12 cellular contexts compared by ENCODE assay signal in the genomic region with DNA sequence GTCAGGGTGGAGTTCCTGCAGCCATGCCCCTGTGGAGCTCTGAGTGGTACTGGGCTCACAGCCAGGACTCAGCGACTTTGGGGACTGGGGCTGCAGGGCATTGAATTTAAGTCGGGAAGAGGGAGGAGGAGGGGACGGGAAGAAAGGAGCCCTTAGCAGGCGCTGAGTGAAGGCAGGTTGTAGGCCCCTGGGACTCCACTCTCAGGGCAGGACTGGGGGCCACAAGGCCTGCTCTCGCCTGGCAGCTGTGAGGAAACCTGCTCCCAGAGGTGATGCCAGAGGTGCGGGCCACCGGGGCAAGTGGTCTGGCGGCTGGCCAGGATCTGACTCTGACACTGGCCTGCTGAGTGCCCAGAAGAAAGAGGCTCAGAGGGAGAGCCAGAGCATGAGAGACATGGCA.
DNase-seq lines count a peak whose midpoint lies in the region; ATAC-seq and TF ChIP-seq lines count a peak whose summit lies in the region.
"Had no signal": no experiment of that assay in that cellular context is flagged by ENCODE, and none has a peak within 500 bp of the region (broad histone marks: within the 10 kb centered on the region; RNA-seq: fewer than 3 reads in every experiment).

No MANE protein-coding gene starts in this region.

- H3K4me1 ChIP-seq in BLaER1 (peaks cover 55% of the 10 kb centered on the region), SK-N-SH (ENCODE audit: control insufficient read depth in 1 of 2, insufficient read depth in 2 of 2, low read depth in 1 of 2, low read length in 1 of 2) (peaks cover 0 to 25% of the 10 kb centered on the region in 2 experiments; a peak in 2 of 4 replicates), left lung (peaks cover 10 to 26% of the 10 kb centered on the region in 2 donors)
- H3K4me1 ChIP-seq: ascending aorta had no signal

- CTCF ChIA-PET in SK-N-SH (lab: Yijun Ruan, JAX): interaction anchor here (0.6 to 1.8 kb wide), 2 partner anchors 74 to 267 kb away, joined by 3 to 6 read pairs; a partner anchor contains a TSS

- POLR2A ChIA-PET in SK-N-SH (lab: Yijun Ruan, JAX): no interaction called here

- H2AFZ ChIP-seq in SK-N-SH (ENCODE audit: low read depth): no peak overlapping the region

- intact Hi-C loops in left lung (cut with DNase I): no loop called here

- H3K36me3 ChIP-seq in BLaER1: no peaks in the 10 kb centered on the region
- no peaks in the 10 kb centered on the region for H3K36me3 ChIP-seq in SK-N-SH (replicated peaks in 1 of 2; ENCODE audit: control insufficient read depth in 1 of 2, insufficient read depth in 2 of 2, low read length in 1 of 2)
- H3K36me3 ChIP-seq in left lung: no peaks in the 10 kb centered on the region
- H3K36me3 ChIP-seq: ascending aorta, tibial nerve had no signal

- TF ChIP-seq CTCF in SK-N-SH (IDR thresholded peaks at IDR 0.05) (no peak), left lung (IDR thresholded peaks at IDR 0.05) (no peak)

- no peaks in the 10 kb centered on the region for H3K9me3 ChIP-seq in BLaER1
- H3K9me3 ChIP-seq in SK-N-SH: no peaks in the 10 kb centered on the region
- no peaks in the 10 kb centered on the region for H3K9me3 ChIP-seq in left lung
- H3K9me3 ChIP-seq: ascending aorta, tibial nerve had no signal

- TF ChIP-seq RAD21 in SK-N-SH (IDR thresholded peaks at IDR 0.05; ENCODE audit: low read length): no peak

- H3F3A ChIP-seq in SK-N-SH (replicated peaks; ENCODE audit: insufficient read depth): no peaks in the 10 kb centered on the region

- 47% methylated on average over 8 of the region's 8 CpGs for WGBS in SK-N-SH (ENCODE audit: low lambda C conversion rate)

- H3K9ac ChIP-seq in BLaER1 (peak overlapping the region; percentile 46; the same call in 1 of the 2 replicates), SK-N-SH (no peak overlapping the region)

- H3K27ac ChIP-seq in BLaER1 (peak overlapping the region; percentile 58), SK-N-SH (ENCODE audit: low read depth in 2 of 2, low read length in 1 of 2) (no peak overlapping the region), left lung (no peak overlapping the region)
- H3K27ac ChIP-seq: ascending aorta had no signal

- DNase-seq in NCI-H1092 treated with DMSO at 0.1 percent for 48 hours (lab: John Stamatoyannopoulos, UW) (peak; percentile 47), SK-N-SH (peak; percentile 77), left lung (peak; percentile 49 to 83), NCI-H748 (lab: John Stamatoyannopoulos, UW; ENCODE audit: unreplicated experiment) (no peak), midbrain (lab: John Stamatoyannopoulos, UW) (no peak)
- DNase-seq: NCI-H748 treated with DMSO at 0.1 percent for 48 hours had no signal

- TF ChIP-seq EP300 in SK-N-SH (IDR thresholded peaks at IDR 0.05; ENCODE audit: borderline replicate concordance in 1 of 2, low read depth in 1 of 2, low read length in 1 of 2): no peak

- H4K20me1 ChIP-seq in BLaER1 (no peaks in the 10 kb centered on the region), SK-N-SH (ENCODE audit: insufficient read depth) (no peaks in the 10 kb centered on the region)

- H3K27me3 ChIP-seq in BLaER1: no peaks in the 10 kb centered on the region
- no peaks in the 10 kb centered on the region for H3K27me3 ChIP-seq in SK-N-SH (ENCODE audit: insufficient read depth)
- H3K27me3 ChIP-seq in left lung: no peaks in the 10 kb centered on the region
- H3K27me3 ChIP-seq: ascending aorta, tibial nerve had no signal

- H3K4me2 ChIP-seq in BLaER1 (peak overlapping the region; percentile 70), SK-N-SH (no peak overlapping the region)

- peak; percentile 53 for ATAC-seq in left lung
- ATAC-seq in HG02938 (IDR thresholded peaks at IDR 0.05; ENCODE audit: unreplicated experiment): no peak
- no peak for ATAC-seq in esophagus mucosa
- ATAC-seq: sciatic nerve had no signal

- no peaks in the 10 kb centered on the region for H3K79me2 ChIP-seq in SK-N-SH (ENCODE audit: insufficient read depth)

- H3K9me2 ChIP-seq in SK-N-SH: no peaks in the 10 kb centered on the region

- H3K4me3 ChIP-seq in BLaER1 (no peak overlapping the region), SK-N-SH (ENCODE audit: low read depth in 2 of 2, low read length in 1 of 2) (no peak overlapping the region), left lung (no peak overlapping the region)
- H3K4me3 ChIP-seq: ascending aorta, tibial nerve had no signal

TF ChIP-seq in SK-N-SH, 30 proteins besides CTCF, POLR2A, EP300 and RAD21:
- no peak for TF ChIP-seq FOSL2 (IDR thresholded peaks at IDR 0.05; ENCODE audit: borderline replicate concordance, low read depth)
- TF ChIP-seq TAF1 (IDR thresholded peaks at IDR 0.05; ENCODE audit: borderline replicate concordance, low read depth, low read length): no peak
- TF ChIP-seq, protein P1, sequence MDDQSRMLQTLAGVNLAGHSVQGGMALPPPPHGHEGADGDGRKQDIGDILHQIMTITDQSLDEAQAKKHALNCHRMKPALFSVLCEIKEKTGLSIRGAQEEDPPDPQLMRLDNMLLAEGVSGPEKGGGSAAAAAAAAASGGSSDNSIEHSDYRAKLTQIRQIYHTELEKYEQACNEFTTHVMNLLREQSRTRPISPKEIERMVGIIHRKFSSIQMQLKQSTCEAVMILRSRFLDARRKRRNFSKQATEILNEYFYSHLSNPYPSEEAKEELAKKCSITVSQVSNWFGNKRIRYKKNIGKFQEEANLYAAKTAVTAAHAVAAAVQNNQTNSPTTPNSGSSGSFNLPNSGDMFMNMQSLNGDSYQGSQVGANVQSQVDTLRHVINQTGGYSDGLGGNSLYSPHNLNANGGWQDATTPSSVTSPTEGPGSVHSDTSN (IDR thresholded peaks at IDR 0.05): no peak
- TF ChIP-seq FOXM1 (IDR thresholded peaks at IDR 0.05; ENCODE audit: low read depth): no peak
- TF ChIP-seq, protein P2, sequence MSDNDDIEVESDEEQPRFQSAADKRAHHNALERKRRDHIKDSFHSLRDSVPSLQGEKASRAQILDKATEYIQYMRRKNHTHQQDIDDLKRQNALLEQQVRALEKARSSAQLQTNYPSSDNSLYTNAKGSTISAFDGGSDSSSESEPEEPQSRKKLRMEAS (IDR thresholded peaks at IDR 0.05; ENCODE audit: low read depth): no peak
- TF ChIP-seq EZH2phosphoT487 (IDR thresholded peaks at IDR 0.05; ENCODE audit: borderline replicate concordance, low read depth): no peak
- TF ChIP-seq, protein P3, sequence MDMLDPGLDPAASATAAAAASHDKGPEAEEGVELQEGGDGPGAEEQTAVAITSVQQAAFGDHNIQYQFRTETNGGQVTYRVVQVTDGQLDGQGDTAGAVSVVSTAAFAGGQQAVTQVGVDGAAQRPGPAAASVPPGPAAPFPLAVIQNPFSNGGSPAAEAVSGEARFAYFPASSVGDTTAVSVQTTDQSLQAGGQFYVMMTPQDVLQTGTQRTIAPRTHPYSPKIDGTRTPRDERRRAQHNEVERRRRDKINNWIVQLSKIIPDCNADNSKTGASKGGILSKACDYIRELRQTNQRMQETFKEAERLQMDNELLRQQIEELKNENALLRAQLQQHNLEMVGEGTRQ (IDR thresholded peaks at IDR 0.05; ENCODE audit: borderline replicate concordance, low read depth, low read length): no peak
- TF ChIP-seq NRF1 (IDR thresholded peaks at IDR 0.05; ENCODE audit: low read depth, low read length): no peak
- TF ChIP-seq ELF1 (IDR thresholded peaks at IDR 0.05): no peak
- TF ChIP-seq RXRA (IDR thresholded peaks at IDR 0.05; ENCODE audit: borderline replicate concordance, low read depth): no peak
- no peak for TF ChIP-seq GABPA (IDR thresholded peaks at IDR 0.05; ENCODE audit: low read depth)
- no peak for TF ChIP-seq CHD2 (IDR thresholded peaks at IDR 0.05; ENCODE audit: low read length, partially characterized antibody)
- no peak for TF ChIP-seq SIN3A (IDR thresholded peaks at IDR 0.05; ENCODE audit: borderline replicate concordance, low read depth, low read length)
- no peak for TF ChIP-seq MEF2A (IDR thresholded peaks at IDR 0.05; ENCODE audit: borderline replicate concordance, low read depth)
- no peak for TF ChIP-seq NFIC (IDR thresholded peaks at IDR 0.05; ENCODE audit: borderline replicate concordance)
- TF ChIP-seq, protein P4, sequence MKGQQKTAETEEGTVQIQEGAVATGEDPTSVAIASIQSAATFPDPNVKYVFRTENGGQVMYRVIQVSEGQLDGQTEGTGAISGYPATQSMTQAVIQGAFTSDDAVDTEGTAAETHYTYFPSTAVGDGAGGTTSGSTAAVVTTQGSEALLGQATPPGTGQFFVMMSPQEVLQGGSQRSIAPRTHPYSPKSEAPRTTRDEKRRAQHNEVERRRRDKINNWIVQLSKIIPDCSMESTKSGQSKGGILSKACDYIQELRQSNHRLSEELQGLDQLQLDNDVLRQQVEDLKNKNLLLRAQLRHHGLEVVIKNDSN (IDR thresholded peaks at IDR 0.05; ENCODE audit: borderline replicate concordance, low read depth): no peak
- TF ChIP-seq, protein P5, sequence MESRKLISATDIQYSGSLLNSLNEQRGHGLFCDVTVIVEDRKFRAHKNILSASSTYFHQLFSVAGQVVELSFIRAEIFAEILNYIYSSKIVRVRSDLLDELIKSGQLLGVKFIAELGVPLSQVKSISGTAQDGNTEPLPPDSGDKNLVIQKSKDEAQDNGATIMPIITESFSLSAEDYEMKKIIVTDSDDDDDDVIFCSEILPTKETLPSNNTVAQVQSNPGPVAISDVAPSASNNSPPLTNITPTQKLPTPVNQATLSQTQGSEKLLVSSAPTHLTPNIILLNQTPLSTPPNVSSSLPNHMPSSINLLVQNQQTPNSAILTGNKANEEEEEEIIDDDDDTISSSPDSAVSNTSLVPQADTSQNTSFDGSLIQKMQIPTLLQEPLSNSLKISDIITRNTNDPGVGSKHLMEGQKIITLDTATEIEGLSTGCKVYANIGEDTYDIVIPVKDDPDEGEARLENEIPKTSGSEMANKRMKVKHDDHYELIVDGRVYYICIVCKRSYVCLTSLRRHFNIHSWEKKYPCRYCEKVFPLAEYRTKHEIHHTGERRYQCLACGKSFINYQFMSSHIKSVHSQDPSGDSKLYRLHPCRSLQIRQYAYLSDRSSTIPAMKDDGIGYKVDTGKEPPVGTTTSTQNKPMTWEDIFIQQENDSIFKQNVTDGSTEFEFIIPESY (IDR thresholded peaks at IDR 0.05; ENCODE audit: borderline replicate concordance, low read depth): no peak
- TF ChIP-seq TCF12 (IDR thresholded peaks at IDR 0.05): no peak
- no peak for TF ChIP-seq FOXJ3 (CRISPR knock-in tag; IDR thresholded peaks at IDR 0.05)
- TF ChIP-seq TEAD4 (IDR thresholded peaks at IDR 0.05; ENCODE audit: borderline replicate concordance, insufficient read depth): no peak
TF ChIP-seq in SK-N-SH: peak in this region for 0.

Comparison
In these comparisons a context has a peak if more than half of its experiments do, and no peak if none do; other contexts are left out.
1. DNase-seq: peak in NCI-H1092 treated with DMSO at 0.1 percent for 48 hours (single experiment), SK-N-SH (single experiment) and left lung (2 of 2); none in NCI-H748 (single experiment) and midbrain (single experiment).